8 cellular contexts compared by ENCODE assay signal in the genomic region with DNA sequence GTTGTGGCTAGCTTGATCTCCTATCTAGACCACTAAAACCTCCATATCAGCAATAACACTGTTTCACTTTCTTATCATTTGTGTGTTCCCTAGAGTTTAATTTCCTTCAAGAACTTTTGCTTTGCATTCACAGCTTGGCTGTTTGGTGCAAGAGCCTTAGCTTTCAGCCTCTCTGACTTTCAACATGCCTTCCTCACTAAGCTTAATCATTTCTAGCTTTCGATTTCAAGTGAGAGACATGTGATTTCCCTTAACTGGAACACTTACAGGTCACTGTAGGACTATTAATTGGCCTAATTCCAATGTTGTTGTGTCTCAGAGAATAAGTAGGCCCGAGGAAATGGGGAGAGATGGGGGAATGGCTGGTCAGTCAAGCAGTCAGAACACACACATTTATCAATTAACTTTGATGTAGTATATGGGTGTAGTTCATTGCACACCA. TPM values are rescaled to one million over a fixed set of nuclear protein-coding genes. Genes with fewer than 3 reads are reported as not detected.
DNase-seq lines count a peak whose midpoint lies in the region; ATAC-seq, FAIRE-seq and TF ChIP-seq lines count a peak whose summit lies in the region.

No MANE protein-coding gene starts in this region.

- peaks cover 2% of the 10 kb centered on the region for H3K36me3 Mint-ChIP-seq in activated CD4-positive, alpha-beta T cell treated with anti-CD3 and anti-CD28 coated beads, Interleukin-2, amount 10 ng/mL, durations not matched to agents 24 days and 14 days (ENCODE audit: low read depth)
- H3K36me3 Mint-ChIP-seq in activated naive CD8-positive, alpha-beta T cell, result peaks cover 2% of the 10 kb centered on the region
- H3K36me3 Mint-ChIP-seq in stimulated activated naive B cell treated with anti-CD40 and anti-IgM and Interleukin-4, amounts not matched to agents 10 μg/mL and 1 μg/mL and 100 μg/mL, for 72 hours, result no peaks in the 10 kb centered on the region

- intact Hi-C loops in activated CD4-positive, alpha-beta T cell treated with anti-CD3 and anti-CD28 coated beads, Interleukin-2, amount 10 ng/mL, durations not matched to agents 24 days and 14 days (cut with micrococcal nuclease), result loop anchor here (1.0 kb wide), 1 partner anchor 22 kb away; no protein-coding TSS in a partner anchor

- FAIRE-seq in D721Med (lab: Jason Lieb, UNC), result no peak

- no peak for TF ChIP-seq CTCF in D721Med (IDR thresholded peaks at IDR 0.05; ENCODE audit: insufficient read depth, missing control alignments)
- no peak for TF ChIP-seq CTCF in GM20000 (IDR thresholded peaks at IDR 0.05; ENCODE audit: extremely low read depth, missing control alignments)

- peak; percentile 87 for ATAC-seq in HG03039 (IDR thresholded peaks at IDR 0.05; ENCODE audit: unreplicated experiment)
- ATAC-seq in stimulated activated naive B cell treated with anti-CD40 and anti-IgM and Interleukin-4, amounts not matched to agents 10 μg/mL and 1 μg/mL and 100 μg/mL, for 72 hours (replicated peaks), result peak; percentile 63 to 84

- H3K9me3 Mint-ChIP-seq in activated CD4-positive, alpha-beta T cell treated with anti-CD3 and anti-CD28 coated beads, Interleukin-2, amount 10 ng/mL, durations not matched to agents 24 days and 14 days, result no peaks in the 10 kb centered on the region
- no peaks in the 10 kb centered on the region for H3K9me3 Mint-ChIP-seq in activated naive CD8-positive, alpha-beta T cell (ENCODE audit: low read depth)
- no peaks in the 10 kb centered on the region for H3K9me3 Mint-ChIP-seq in stimulated activated naive B cell treated with anti-CD40 and anti-IgM and Interleukin-4, amounts not matched to agents 10 μg/mL and 1 μg/mL and 100 μg/mL, for 72 hours

- H3K27ac Mint-ChIP-seq in activated CD4-positive, alpha-beta T cell treated with anti-CD3 and anti-CD28 coated beads, Interleukin-2, amount 10 ng/mL, durations not matched to agents 24 days and 14 days, result peak overlapping the region; percentile 56
- peak overlapping the region; percentile 82 for H3K27ac Mint-ChIP-seq in activated naive CD8-positive, alpha-beta T cell
- H3K27ac Mint-ChIP-seq in stimulated activated naive B cell treated with anti-CD40 and anti-IgM and Interleukin-4, amounts not matched to agents 10 μg/mL and 1 μg/mL and 100 μg/mL, for 72 hours, result peak overlapping the region; percentile 20

- H3K4me1 Mint-ChIP-seq in activated CD4-positive, alpha-beta T cell treated with anti-CD3 and anti-CD28 coated beads, Interleukin-2, amount 10 ng/mL, durations not matched to agents 24 days and 14 days, result peaks cover 33% of the 10 kb centered on the region
- peaks cover 33% of the 10 kb centered on the region for H3K4me1 Mint-ChIP-seq in activated naive CD8-positive, alpha-beta T cell (ENCODE audit: low read depth)
- peaks cover 8 to 11% of the 10 kb centered on the region in 2 donors for H3K4me1 Mint-ChIP-seq in stimulated activated naive B cell treated with anti-CD40 and anti-IgM and Interleukin-4, amounts not matched to agents 10 μg/mL and 1 μg/mL and 100 μg/mL, for 72 hours

- H3K27me3 Mint-ChIP-seq in activated CD4-positive, alpha-beta T cell treated with anti-CD3 and anti-CD28 coated beads, Interleukin-2, amount 10 ng/mL, durations not matched to agents 24 days and 14 days, result peaks cover 2% of the 10 kb centered on the region
- no peaks in the 10 kb centered on the region for H3K27me3 Mint-ChIP-seq in activated naive CD8-positive, alpha-beta T cell
- peaks cover 7 to 17% of the 10 kb centered on the region in 2 donors for H3K27me3 Mint-ChIP-seq in stimulated activated naive B cell treated with anti-CD40 and anti-IgM and Interleukin-4, amounts not matched to agents 10 μg/mL and 1 μg/mL and 100 μg/mL, for 72 hours

- peak overlapping the region; percentile 30 for H3K4me3 Mint-ChIP-seq in activated CD4-positive, alpha-beta T cell treated with anti-CD3 and anti-CD28 coated beads, Interleukin-2, amount 10 ng/mL, durations not matched to agents 24 days and 14 days
- peak overlapping the region; percentile 48 for H3K4me3 Mint-ChIP-seq in activated naive CD8-positive, alpha-beta T cell
- H3K4me3 Mint-ChIP-seq in stimulated activated naive B cell treated with anti-CD40 and anti-IgM and Interleukin-4, amounts not matched to agents 10 μg/mL and 1 μg/mL and 100 μg/mL, for 72 hours, result peak overlapping the region in 1 of 2 donors; percentile 38

- peak; percentile 69 for DNase-seq in activated CD4-positive, alpha-beta T cell treated with anti-CD3 and anti-CD28 coated beads, Interleukin-2, amount 10 ng/mL, durations not matched to agents 24 days and 14 days
- no peak for DNase-seq in activated CD4-positive, alpha-beta T cell treated with anti-CD3 and anti-CD28 coated beads for 48 hours
- DNase-seq in stimulated activated naive B cell treated with anti-CD40 and anti-IgM and Interleukin-4, amounts not matched to agents 10 μg/mL and 1 μg/mL and 100 μg/mL, for 72 hours, result no peak
- DNase-seq in D721Med (ENCODE audit: insufficient read length, low spot score) (no peak), HCEC 1CT (no peak), GM20000 (ENCODE audit: low spot score) (no peak)

RNA-seq across cellular contexts. Expression of gene BPGM, which starts 10.6 kb away (rescaled TPM):
- 22.3 and 22.6 TPM in 2 replicates for total RNA-seq in activated CD4-positive, alpha-beta T cell treated with anti-CD3 and anti-CD28 coated beads, Interleukin-2, amount 10 ng/mL, durations not matched to agents 24 days and 14 days

Comparison
In these comparisons a context has a peak if more than half of its experiments do, and no peak if none do; other contexts are left out.
1. H3K27ac Mint-ChIP-seq: peak in every context shown above with its lines; median percentile 82 in activated naive CD8-positive, alpha-beta T cell; 56 in activated CD4-positive, alpha-beta T cell treated with anti-CD3 and anti-CD28 coated beads, Interleukin-2, amount 10 ng/mL, durations not matched to agents 24 days and 14 days; 20 in stimulated activated naive B cell treated with anti-CD40 and anti-IgM and Interleukin-4, amounts not matched to agents 10 μg/mL and 1 μg/mL and 100 μg/mL, for 72 hours.